ENCODE assay signal across 31 cellular contexts in genomic region chr11:63511349-63511748, GRCh38. TPM values are rescaled to one million over a fixed set of nuclear protein-coding genes. Genes with fewer than 3 reads are reported as not detected.
A peak's percentile ranks its signal among the peaks of the same experiment; 100 is the strongest.
DNase-seq lines count a peak whose midpoint lies in the region; ATAC-seq and TF ChIP-seq lines count a peak whose summit lies in the region.
"Had no signal": no experiment of that assay in that cellular context is flagged by ENCODE, and none has a peak within 500 bp of the region (broad histone marks: within the 10 kb centered on the region; RNA-seq: fewer than 3 reads in every experiment).

No MANE protein-coding gene starts in this region.

- H3K4me3 ChIP-seq in GM23338 (no peak overlapping the region), liver (ENCODE audit: low read depth in 1 of 3, low read length in 3 of 3) (no peak overlapping the region), SJCRH30 (no peak overlapping the region)
- H3K4me3 ChIP-seq: neural progenitor cell had no signal

- H4K20me1 ChIP-seq in GM23338 (replicated peaks; ENCODE audit: insufficient read depth): no peaks in the 10 kb centered on the region

- TF ChIP-seq RAD21 in liver (IDR thresholded peaks at IDR 0.05): no peak

- no peak overlapping the region for H3K4me3 Mint-ChIP-seq in GM23338
- no peak overlapping the region for H3K4me3 Mint-ChIP-seq in stimulated activated effector memory CD8-positive, alpha-beta T cell treated with anti-CD3 and anti-CD28 coated beads, Interleukin-12 subunit alpha, Interleukin-12 subunit beta, amount 100 ng/mL, for 72 hours
- H3K4me3 Mint-ChIP-seq: activated naive CD8-positive, alpha-beta T cell treated with anti-CD3 and anti-CD28 coated beads for 36 hours; immature natural killer cell; neural progenitor cell had no signal

- H3K4me1 ChIP-seq in GM23338 (ENCODE audit: insufficient read depth) (peaks cover 2% of the 10 kb centered on the region), liver (ENCODE audit: control insufficient read depth in 4 of 4, insufficient read depth in 4 of 4, low read length in 3 of 4) (peaks cover 4 to 28% (median 19%) of the 10 kb centered on the region in 4 donors), SJCRH30 (peaks cover 5% of the 10 kb centered on the region)

- H3K79me2 ChIP-seq in GM23338 (replicated peaks; ENCODE audit: insufficient read depth): no peaks in the 10 kb centered on the region

- peak overlapping the region; percentile 69 for H2AFZ ChIP-seq in GM23338
- H2AFZ ChIP-seq: neural progenitor cell had no signal

- no peak for DNase-seq in GM23338 (ENCODE audit: low spot score)
- peak in 10 of 61 donors; percentile 10 to 40 (median 19) for DNase-seq in caudate nucleus (lab: John Stamatoyannopoulos, UW)
- no peak for DNase-seq in stimulated activated effector memory CD8-positive, alpha-beta T cell treated with anti-CD3 and anti-CD28 coated beads, Interleukin-12 subunit alpha, Interleukin-12 subunit beta, amount 100 ng/mL, for 72 hours (ENCODE audit: low spot score in 2 of 2)
- no peak for DNase-seq in SJCRH30
- DNase-seq in stimulated activated CD4-positive, alpha-beta T cell treated with anti-CD3 and anti-CD28 coated beads, Interleukin-4, amount 100 ng/mL, for 24 hours: no peak
- no peak for DNase-seq in mesenteric fat pad (ENCODE audit: low spot score)
- no peak for DNase-seq in activated naive CD4-positive, alpha-beta T cell (lab: John Stamatoyannopoulos, UW)
- DNase-seq: ACHN; activated CD4-positive, alpha-beta T cell treated with anti-CD3 and anti-CD28 coated beads, Interleukin-2, amount 50 U/mL, for 48 hours; activated CD8-positive, alpha-beta memory T cell treated with anti-CD3 and anti-CD28 coated beads, Interleukin-2, amount 50 U/mL, for 4 hours; activated naive CD8-positive, alpha-beta T cell treated with anti-CD3 and anti-CD28 coated beads for 36 hours; Caco-2; cerebellar nuclear complex; DND-41; effector CD4-positive, alpha-beta T cell; erythroblast; immature natural killer cell; IMR-90; left ventricle myocardium superior; NCI-H1105; NCI-H2029; PC-3 had no signal

- H3K9ac ChIP-seq in liver (ENCODE audit: low read depth in 1 of 2, low read length in 2 of 2): no peak overlapping the region
- H3K9ac ChIP-seq: neural progenitor cell had no signal

- no peak overlapping the region for H3K27ac Mint-ChIP-seq in GM23338
- H3K27ac Mint-ChIP-seq in stimulated activated effector memory CD8-positive, alpha-beta T cell treated with anti-CD3 and anti-CD28 coated beads, Interleukin-12 subunit alpha, Interleukin-12 subunit beta, amount 100 ng/mL, for 72 hours: peak overlapping the region; percentile 65
- H3K27ac Mint-ChIP-seq: activated naive CD8-positive, alpha-beta T cell treated with anti-CD3 and anti-CD28 coated beads for 36 hours; activated T-helper 2 cell treated with anti-CD3 and anti-CD28 coated beads, Interferon-gamma antibody, Interleukin-2, Interleukin-4, amounts not matched to agents 10 μg/mL and 5 μg/mL and 100 μg/mL, durations not matched to agents 14 hours and 24 hours and 36 hours; neural progenitor cell had no signal

- H3K27me3 ChIP-seq in GM23338 (ENCODE audit: insufficient read depth) (no peaks in the 10 kb centered on the region), liver (ENCODE audit: control insufficient read depth in 4 of 4, insufficient read depth in 4 of 4, low read length in 3 of 4) (no peaks in the 10 kb centered on the region), SJCRH30 (no peaks in the 10 kb centered on the region)
- H3K27me3 ChIP-seq: neural progenitor cell had no signal

- H3K36me3 Mint-ChIP-seq in GM23338 (ENCODE audit: low read depth): no peaks in the 10 kb centered on the region
- H3K36me3 Mint-ChIP-seq in stimulated activated effector memory CD8-positive, alpha-beta T cell treated with anti-CD3 and anti-CD28 coated beads, Interleukin-12 subunit alpha, Interleukin-12 subunit beta, amount 100 ng/mL, for 72 hours: no peaks in the 10 kb centered on the region
- H3K36me3 Mint-ChIP-seq: activated naive CD8-positive, alpha-beta T cell treated with anti-CD3 and anti-CD28 coated beads for 36 hours; immature natural killer cell; neural progenitor cell had no signal

- TF ChIP-seq CTCF in GM23338 (conservative IDR thresholded peaks at IDR 0.05; ENCODE audit: low read depth in 2 of 2) (peak in 1 of 2 experiments; percentile 47; a peak in 1 of 4 replicates), liver (IDR thresholded peaks at IDR 0.05; ENCODE audit: low read depth, low read length, missing input control) (peak; percentile 21)

- WGBS in liver: 58% methylated on average over 9 of the region's 9 CpGs

- H3K36me3 ChIP-seq in GM23338 (ENCODE audit: insufficient read depth) (no peaks in the 10 kb centered on the region), liver (ENCODE audit: control insufficient read depth in 4 of 4, insufficient read depth in 3 of 4, low read depth in 1 of 4, low read length in 3 of 4) (no peaks in the 10 kb centered on the region), SJCRH30 (no peaks in the 10 kb centered on the region)
- H3K36me3 ChIP-seq: neural progenitor cell had no signal

- H3K9me3 ChIP-seq in liver (ENCODE audit: control insufficient read depth in 4 of 4, low read length in 3 of 4) (no peaks in the 10 kb centered on the region), SJCRH30 (replicated peaks) (no peaks in the 10 kb centered on the region)
- H3K9me3 ChIP-seq: Caco-2 had no signal

- no peaks in the 10 kb centered on the region; the same call in 1 of the 2 replicates for H3F3A ChIP-seq in GM23338 (replicated peaks; ENCODE audit: low read depth)

- peaks cover 14% of the 10 kb centered on the region for H3K4me1 Mint-ChIP-seq in GM23338
- H3K4me1 Mint-ChIP-seq in stimulated activated effector memory CD8-positive, alpha-beta T cell treated with anti-CD3 and anti-CD28 coated beads, Interleukin-12 subunit alpha, Interleukin-12 subunit beta, amount 100 ng/mL, for 72 hours: no peaks in the 10 kb centered on the region
- H3K4me1 Mint-ChIP-seq: activated naive CD8-positive, alpha-beta T cell treated with anti-CD3 and anti-CD28 coated beads for 36 hours had no signal

- no peaks in the 10 kb centered on the region for H3K9me3 Mint-ChIP-seq in GM23338
- H3K9me3 Mint-ChIP-seq in stimulated activated effector memory CD8-positive, alpha-beta T cell treated with anti-CD3 and anti-CD28 coated beads, Interleukin-12 subunit alpha, Interleukin-12 subunit beta, amount 100 ng/mL, for 72 hours: no peaks in the 10 kb centered on the region
- H3K9me3 Mint-ChIP-seq: activated naive CD8-positive, alpha-beta T cell treated with anti-CD3 and anti-CD28 coated beads for 36 hours; activated T-helper 2 cell treated with anti-CD3 and anti-CD28 coated beads, Interferon-gamma antibody, Interleukin-2, Interleukin-4, amounts not matched to agents 10 μg/mL and 5 μg/mL and 100 μg/mL, durations not matched to agents 14 hours and 24 hours and 36 hours; immature natural killer cell; neural progenitor cell had no signal

- 0 out of 2 replicates have a peak, but pooled peaks cover 4% of the 10 kb centered on the region for H3K9me2 ChIP-seq in GM23338 (ENCODE audit: insufficient read depth)

- H3K27me3 Mint-ChIP-seq in GM23338 (ENCODE audit: insufficient read depth, low read depth, poor library complexity): peaks cover 2% of the 10 kb centered on the region
- H3K27me3 Mint-ChIP-seq: activated naive CD8-positive, alpha-beta T cell treated with anti-CD3 and anti-CD28 coated beads for 36 hours had no signal

- no peak overlapping the region for H3K27ac ChIP-seq in GM23338 (ENCODE audit: low read depth)
- peak overlapping the region; percentile 99 for H3K27ac ChIP-seq in caudate nucleus (ENCODE audit: low read depth, low read length)
- H3K27ac ChIP-seq in liver (ENCODE audit: low read depth in 1 of 2, low read length in 2 of 2): no peak overlapping the region
- no peak overlapping the region for H3K27ac ChIP-seq in SJCRH30
- H3K27ac ChIP-seq: neural progenitor cell had no signal

- no peak for ATAC-seq in GM23338
- no peak for ATAC-seq in stimulated activated effector memory CD8-positive, alpha-beta T cell treated with anti-CD3 and anti-CD28 coated beads, Interleukin-12 subunit alpha, Interleukin-12 subunit beta, amount 100 ng/mL, for 72 hours
- ATAC-seq: left ventricle myocardium superior, PC-3, Right ventricle myocardium inferior had no signal

- no peak overlapping the region for H3K4me2 ChIP-seq in GM23338
- H3K4me2 ChIP-seq: neural progenitor cell had no signal

TF ChIP-seq in liver, 16 proteins besides CTCF, POLR2A, EP300 and RAD21 (continues in another document):
- TF ChIP-seq HNF4A (conservative IDR thresholded peaks at IDR 0.05) (peak in 1 of 2 donors; percentile 13), SP1 (IDR thresholded peaks at IDR 0.05) (no peak), YY1 (IDR thresholded peaks at IDR 0.05) (no peak), JUND (IDR thresholded peaks at IDR 0.05) (no peak), RXRA (IDR thresholded peaks at IDR 0.05) (no peak)

RNA-seq across cellular contexts. Expression of gene LGALS12, which starts 5.5 kb away (rescaled TPM):
- total RNA-seq in GM23338 (2014; rRNA removed; shearing (Covaris generic)): 0.62 and 0.94 TPM in 2 replicates
- 0.57 and 1.2 TPM in 2 replicates for polyA plus RNA-seq in GM23338 (2016; fragmentation: Nextera tagmentation; extraction: Ambion mirVana)
- total RNA-seq in liver: under 1 TPM in 1 of 2 donors, not detected in 1; 0.98 TPM
- polyA plus RNA-seq in liver: under 1 TPM in 1 of 2 donors, not detected in 1; 0.03 TPM
- total RNA-seq in SJCRH30 (2014; rRNA removed; shearing (Covaris generic)): 0.14 TPM in 1 of 2 replicates, not detected in the other
- 80.9 TPM for total RNA-seq in mesenteric fat pad
- total RNA-seq: activated naive CD8-positive, alpha-beta T cell treated with anti-CD3 and anti-CD28 coated beads for 36 hours; Caco-2; fibroblast of villous mesenchyme; IMR-90 had no signal
- polyA plus RNA-seq: IMR-90 had no signal

RNA-seq across cellular contexts. Expression of gene PLAAT5, which starts 20.4 kb away (rescaled TPM):
- total RNA-seq in GM23338 (2014; rRNA removed; shearing (Covaris generic)): 10.4 and 11.6 TPM in 2 replicates
- polyA plus RNA-seq in GM23338 (2016; fragmentation: Nextera tagmentation; extraction: Ambion mirVana) (7.5 and 7.7 TPM in 2 replicates), liver (under 1 TPM in 1 of 2 donors, not detected in 1; 0.03 TPM)
- total RNA-seq in liver (1 to 10 TPM in 1 of 2 donors, not detected in 1; 1.4 TPM), mesenteric fat pad (39.8 TPM)
- total RNA-seq in SJCRH30 (2014; rRNA removed; shearing (Covaris generic)): 0.06 TPM in 1 of 2 replicates, not detected in the other
- total RNA-seq: fibroblast of villous mesenchyme, IMR-90, PC-3 had no signal
- polyA plus RNA-seq: IMR-90 had no signal

RNA-seq across cellular contexts. Expression of gene PLAAT4, which starts 25.3 kb away (rescaled TPM):
- 0.69 and 3.3 TPM in 2 replicates for total RNA-seq in GM23338 (2014; rRNA removed; shearing (Covaris generic))
- polyA plus RNA-seq in GM23338 (2016; fragmentation: Nextera tagmentation; extraction: Ambion mirVana) (4.6 and 5.0 TPM in 2 replicates), liver (10 to 100 TPM; 65.9 to 86.4 TPM)
- total RNA-seq in liver (10 to 100 TPM in 1 of 2 donors, 1 to 10 TPM in 1; 4.4 to 23.8 TPM), mesenteric fat pad (13.0 TPM)
- 0.18 and 0.38 TPM in 2 replicates for total RNA-seq in SJCRH30 (2014; rRNA removed; shearing (Covaris generic))

RNA-seq across cellular contexts. Expression of gene PLAAT2, which starts 51.8 kb away (rescaled TPM):
- total RNA-seq in GM23338 (2014; rRNA removed; shearing (Covaris generic)): 0.66 TPM in 1 of 2 replicates, not detected in the other
- polyA plus RNA-seq in GM23338 (2016; fragmentation: Nextera tagmentation; extraction: Ambion mirVana): 0.42 and 0.78 TPM in 2 replicates
- not detected for total RNA-seq in liver
- under 1 TPM; 0.32 to 0.44 TPM for polyA plus RNA-seq in liver
- total RNA-seq in SJCRH30 (2014; rRNA removed; shearing (Covaris generic)): not detected in 2 replicates
- total RNA-seq in mesenteric fat pad: 0.64 TPM
- total RNA-seq: activated T-helper 2 cell treated with anti-CD3 and anti-CD28 coated beads, Interferon-gamma antibody, Interleukin-2, Interleukin-4, amounts not matched to agents 10 μg/mL and 5 μg/mL and 100 μg/mL, durations not matched to agents 14 hours and 24 hours and 36 hours; fibroblast of villous mesenchyme; IMR-90; left ventricle myocardium superior; mononuclear cell; posterior vena cava; subcutaneous adipose tissue; urinary bladder had no signal
- polyA plus RNA-seq: IMR-90, urinary bladder had no signal

Comparison
In these comparisons a context has a peak if more than half of its experiments do, and no peak if none do; other contexts are left out.
1. RNA of gene LGALS12, which starts 5.5 kb away (total RNA-seq): 80.9 TPM in mesenteric fat pad (single experiment); 0.98 TPM in liver, 0.62 to 0.94 TPM in GM23338 and 0.14 TPM in SJCRH30; every median in the first group is over 10 times any median in the second.